ENCODE assay signal across 8 cellular contexts in the genomic region with DNA sequence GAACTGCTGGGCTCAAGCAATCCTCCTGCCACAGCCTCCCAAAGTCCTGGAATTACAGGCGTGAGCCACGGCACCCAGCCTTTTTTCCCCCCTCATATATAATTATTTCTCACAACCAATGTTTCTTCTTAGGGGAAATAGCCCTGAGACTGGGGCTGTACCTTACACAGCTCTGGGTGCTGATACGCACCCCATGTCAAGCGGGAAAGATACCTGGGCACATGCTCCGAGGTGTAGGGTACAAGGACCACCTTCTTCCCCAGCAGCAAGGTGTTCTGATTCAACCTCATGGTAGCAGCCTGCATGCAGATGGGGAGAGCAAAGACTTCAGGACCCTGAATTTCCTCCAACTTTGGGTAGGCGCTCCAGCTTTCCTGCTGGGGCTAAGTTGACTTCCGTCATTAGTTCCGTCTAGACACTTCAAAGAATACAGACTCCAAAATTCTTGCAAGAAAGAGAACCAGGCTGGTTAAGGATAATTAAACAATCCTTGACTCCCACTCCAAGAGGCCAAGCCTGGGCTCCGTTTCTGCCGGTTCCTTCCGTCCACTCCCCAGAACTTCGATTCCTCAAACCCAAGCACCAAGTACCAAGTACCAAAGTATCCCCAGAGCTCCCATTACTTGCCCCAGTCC. TPM values are rescaled to one million over a fixed set of nuclear protein-coding genes. Genes with fewer than 3 reads are reported as not detected.
DNase-seq lines count a peak whose midpoint lies in the region; ATAC-seq, FAIRE-seq and TF ChIP-seq lines count a peak whose summit lies in the region.

No MANE protein-coding gene starts in this region.

- no peak for FAIRE-seq in kidney (lab: Jason Lieb, UNC)

- peaks cover 12 to 23% of the 10 kb centered on the region in 2 donors for H3K4me1 ChIP-seq in kidney (ENCODE audit: control insufficient read depth in 1 of 2, insufficient read depth in 1 of 2, low read depth in 1 of 2, low read length in 2 of 2)

- intact Hi-C loops in kidney (cut with DNase I) = no loop called here

- peak overlapping the region; percentile 83 for H3K27ac Mint-ChIP-seq in T-helper 2 cell treated with Interferon-gamma antibody and Interleukin-4, amounts not matched to agents 5 μg/mL and 100 μg/mL, for 36 hours
- peak overlapping the region; percentile 94 to 99 for H3K27ac Mint-ChIP-seq in activated naive CD4-positive, alpha-beta T cell treated with anti-CD3 and anti-CD28 coated beads, Interleukin-2, amount 50 U/mL, for 72 hours

- no peak for DNase-seq in T-helper 2 cell treated with Interferon-gamma antibody and Interleukin-4, amounts not matched to agents 5 μg/mL and 100 μg/mL, for 36 hours (ENCODE audit: low spot score)
- no peak for DNase-seq in T-helper 2 cell
- DNase-seq in activated naive CD4-positive, alpha-beta T cell treated with anti-CD3 and anti-CD28 coated beads, Interleukin-2, amount 50 U/mL, for 72 hours (ENCODE audit: low spot score in 2 of 2) = no peak
- DNase-seq in kidney = no peak
- DNase-seq in substantia nigra (lab: John Stamatoyannopoulos, UW) = no peak
- no peak for DNase-seq in midbrain (lab: John Stamatoyannopoulos, UW)
- DNase-seq in foreskin melanocyte = no peak

- H3K36me3 Mint-ChIP-seq in T-helper 2 cell treated with Interferon-gamma antibody and Interleukin-4, amounts not matched to agents 5 μg/mL and 100 μg/mL, for 36 hours (ENCODE audit: low read depth) = peaks cover 38% of the 10 kb centered on the region
- H3K36me3 Mint-ChIP-seq in activated naive CD4-positive, alpha-beta T cell treated with anti-CD3 and anti-CD28 coated beads, Interleukin-2, amount 50 U/mL, for 72 hours = peaks cover 10 to 27% of the 10 kb centered on the region in 2 donors

- H3K9me3 Mint-ChIP-seq in T-helper 2 cell treated with Interferon-gamma antibody and Interleukin-4, amounts not matched to agents 5 μg/mL and 100 μg/mL, for 36 hours = no peaks in the 10 kb centered on the region
- H3K9me3 Mint-ChIP-seq in activated naive CD4-positive, alpha-beta T cell treated with anti-CD3 and anti-CD28 coated beads, Interleukin-2, amount 50 U/mL, for 72 hours = no peaks in the 10 kb centered on the region

- no peaks in the 10 kb centered on the region for H3K27me3 Mint-ChIP-seq in T-helper 2 cell treated with Interferon-gamma antibody and Interleukin-4, amounts not matched to agents 5 μg/mL and 100 μg/mL, for 36 hours (ENCODE audit: low read depth)

- ATAC-seq in activated naive CD4-positive, alpha-beta T cell treated with anti-CD3 and anti-CD28 coated beads, Interleukin-2, amount 50 U/mL, for 72 hours = no peak
- ATAC-seq in HG03378 (IDR thresholded peaks at IDR 0.05; ENCODE audit: unreplicated experiment) = no peak

- H3K4me3 ChIP-seq in kidney (ENCODE audit: low read length in 2 of 2) = peak overlapping the region; percentile 85 to 93

- peak overlapping the region; percentile 35 to 64 for H3K9ac ChIP-seq in kidney (ENCODE audit: low read length in 2 of 2)

- peaks cover 41% of the 10 kb centered on the region for H3K4me1 Mint-ChIP-seq in T-helper 2 cell treated with Interferon-gamma antibody and Interleukin-4, amounts not matched to agents 5 μg/mL and 100 μg/mL, for 36 hours (ENCODE audit: low read depth)

- H3K27ac ChIP-seq in kidney (ENCODE audit: low read depth in 2 of 2, low read length in 2 of 2) = peak overlapping the region in 1 of 2 donors; percentile 54
- peak overlapping the region; percentile 77 for H3K27ac ChIP-seq in substantia nigra (ENCODE audit: low read depth, low read length, poor library complexity, severe bottlenecking)

- TF ChIP-seq CTCF in kidney (IDR thresholded peaks at IDR 0.05; ENCODE audit: borderline replicate concordance, extremely low read depth, insufficient read depth) = no peak

- H3K9me3 ChIP-seq in kidney (ENCODE audit: control insufficient read depth in 1 of 2, low read length in 2 of 2) = no peaks in the 10 kb centered on the region

- H3K36me3 ChIP-seq in kidney (ENCODE audit: control insufficient read depth in 1 of 2, insufficient read depth in 2 of 2, low read length in 2 of 2) = peaks cover 11 to 20% of the 10 kb centered on the region in 2 donors

- peak overlapping the region; percentile 96 for H3K4me3 Mint-ChIP-seq in T-helper 2 cell treated with Interferon-gamma antibody and Interleukin-4, amounts not matched to agents 5 μg/mL and 100 μg/mL, for 36 hours

RNA-seq across cellular contexts. Expression of gene NAT9, which starts 0.6 kb away (rescaled TPM):
- total RNA-seq in activated naive CD4-positive, alpha-beta T cell treated with anti-CD3 and anti-CD28 coated beads, Interleukin-2, amount 50 U/mL, for 72 hours = 10 to 100 TPM; 38.2 to 57.2 TPM
- total RNA-seq in kidney = 41.5 TPM
- polyA plus RNA-seq in kidney (ENCODE audit: insufficient read depth, low read depth, low replicate concordance) = 33.5 TPM

RNA-seq across cellular contexts. Expression of gene NHERF1, which starts 27.1 kb away (rescaled TPM):
- 100 to 1,000 TPM in 1 of 2 donors, 10 to 100 TPM in 1; 59.0 to 114 TPM for total RNA-seq in activated naive CD4-positive, alpha-beta T cell treated with anti-CD3 and anti-CD28 coated beads, Interleukin-2, amount 50 U/mL, for 72 hours
- total RNA-seq in kidney = 71.3 TPM
- polyA plus RNA-seq in kidney (ENCODE audit: insufficient read depth, low read depth, low replicate concordance) = 448 TPM

RNA-seq across cellular contexts. Expression of gene RAB37, which starts 38.5 kb away (rescaled TPM):
- total RNA-seq in activated naive CD4-positive, alpha-beta T cell treated with anti-CD3 and anti-CD28 coated beads, Interleukin-2, amount 50 U/mL, for 72 hours = 1 to 10 TPM; 3.4 to 4.0 TPM
- total RNA-seq in kidney = 5.6 TPM
- 1.7 TPM for polyA plus RNA-seq in kidney (ENCODE audit: insufficient read depth, low read depth, low replicate concordance)
